Comparison of ENCODE assay signal across 9 cellular contexts in genomic region chr14:81062816-81063215, GRCh38.
DNase-seq lines count a peak whose midpoint lies in the region; TF ChIP-seq lines count a peak whose summit lies in the region.
"Had no signal": no experiment of that assay in that cellular context is flagged by ENCODE, and none has a peak within 500 bp of the region (broad histone marks: within the 10 kb centered on the region; RNA-seq: fewer than 3 reads in every experiment).

No MANE protein-coding gene starts in this region.

- no peaks in the 10 kb centered on the region for H3K36me3 ChIP-seq in H7 (replicated peaks; ENCODE audit: control insufficient read depth, insufficient read depth, low read length)
- H3K36me3 ChIP-seq in right atrium auricular region = no peaks in the 10 kb centered on the region

- no peaks in the 10 kb centered on the region for H3K9me3 ChIP-seq in right atrium auricular region

- H3K4me1 ChIP-seq in right atrium auricular region = no peaks in the 10 kb centered on the region

- peak; percentile 36 for TF ChIP-seq CTCF in astrocyte of the cerebellum (IDR thresholded peaks at IDR 0.05; ENCODE audit: low read depth, low read length, missing control alignments)
- TF ChIP-seq CTCF in right atrium auricular region (IDR thresholded peaks at IDR 0.05) = peak in 1 of 2 donors; percentile 17

- DNase-seq in activated CD4-positive, alpha-beta T cell treated with anti-CD3 and anti-CD28 coated beads for 48 hours = peak; percentile 29
- no peak for DNase-seq in activated CD4-positive, alpha-beta T cell treated with anti-CD3 and anti-CD28 coated beads for 4 hours
- DNase-seq in H7 (peak; percentile 35), NCI-H1694 treated with DMSO at 0.1 percent for 48 hours (lab: John Stamatoyannopoulos, UW) (peak; percentile 56), astrocyte of the cerebellum (ENCODE audit: low read depth) (no peak), pons (ENCODE audit: low spot score) (peak; percentile 12), right atrium auricular region (ENCODE audit: low spot score) (no peak), DMS79 treated with DMSO at 0.1 percent for 48 hours (lab: John Stamatoyannopoulos, UW) (no peak)
- DNase-seq: naive B cell had no signal

- in situ Hi-C loops in astrocyte of the cerebellum (cut with HindIII; ENCODE audit: low sequenced_read_pairs) = no loop called here

- no peak overlapping the region for H3K27ac ChIP-seq in right atrium auricular region

- no peak overlapping the region for H3K4me3 ChIP-seq in H7 (ENCODE audit: insufficient read depth, low read depth, low read length)
- H3K4me3 ChIP-seq in astrocyte of the cerebellum (ENCODE audit: low read depth, low read length) = no peak overlapping the region
- no peak overlapping the region for H3K4me3 ChIP-seq in right atrium auricular region

- no peaks in the 10 kb centered on the region; the same call in 1 of the 2 replicates for H3K27me3 ChIP-seq in H7 (ENCODE audit: control insufficient read depth, insufficient read depth, low read length)
- H3K27me3 ChIP-seq in right atrium auricular region = no peaks in the 10 kb centered on the region

Comparison
In these comparisons a context has a peak if more than half of its experiments do, and no peak if none do; other contexts are left out.
1. DNase-seq: peak in activated CD4-positive, alpha-beta T cell treated with anti-CD3 and anti-CD28 coated beads for 48 hours (single experiment), H7 (single experiment), NCI-H1694 treated with DMSO at 0.1 percent for 48 hours (single experiment) and pons (single experiment); none in activated CD4-positive, alpha-beta T cell treated with anti-CD3 and anti-CD28 coated beads for 4 hours (0 of 2), astrocyte of the cerebellum (single experiment), right atrium auricular region (single experiment) and DMS79 treated with DMSO at 0.1 percent for 48 hours (single experiment).